31 cellular contexts compared by ENCODE assay signal in the genomic region with DNA sequence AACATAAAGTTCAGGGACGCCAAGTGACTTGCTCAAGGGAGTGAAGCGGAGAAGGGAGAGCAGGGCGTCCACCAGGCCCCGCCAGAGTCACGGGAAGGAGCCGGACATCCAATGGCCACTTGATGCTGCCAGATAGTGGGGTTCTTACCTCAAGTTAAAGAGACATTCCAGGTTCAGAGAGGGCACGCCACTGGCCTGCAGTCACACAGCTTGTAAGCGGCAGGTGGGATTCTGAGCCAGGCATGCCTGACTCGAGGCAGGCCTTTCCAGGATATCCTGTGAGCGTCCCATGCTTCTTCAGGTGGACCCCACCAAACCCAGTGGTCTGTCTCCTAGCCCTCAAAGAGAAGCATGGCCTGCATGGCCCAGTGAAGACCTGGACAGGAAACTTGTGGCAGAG.
"Had no signal": no experiment of that assay in that cellular context is flagged by ENCODE, and none has a peak within 500 bp of the region (broad histone marks: within the 10 kb centered on the region; RNA-seq: fewer than 3 reads in every experiment).

No MANE protein-coding gene starts in this region.

- ATAC-seq: activated CD4-positive, alpha-beta T cell treated with anti-CD3 and anti-CD28 coated beads for 36 hours; activated naive CD8-positive, alpha-beta T cell treated with anti-CD3 and anti-CD28 coated beads, Interleukin-2, amount 50 U/mL, for 24 hours; esophagus mucosa; left colon; naive thymus-derived CD4-positive, alpha-beta T cell; psoas muscle; stimulated activated naive B cell treated with anti-CD40 and anti-IgM and Interleukin-4, amounts not matched to agents 10 μg/mL and 1 μg/mL and 100 μg/mL, for 72 hours; T-cell had no signal

- H3K4me3 ChIP-seq: psoas muscle, smooth muscle cell, stomach, tibial nerve had no signal

- H3K4me1 Mint-ChIP-seq: endodermal cell had no signal

- DNase-seq: activated B cell treated with CpG ODN at 0.5 μM for 24 hours; activated CD4-positive, alpha-beta memory T cell treated with anti-CD3 and anti-CD28 coated beads for 36 hours; activated CD4-positive, alpha-beta T cell treated with anti-CD3 and anti-CD28 coated beads for 36 hours; activated CD8-positive, alpha-beta memory T cell treated with anti-CD3 and anti-CD28 coated beads, Interleukin-2, amount 50 U/mL, for 4 hours; activated gamma-delta T cell; activated naive CD4-positive, alpha-beta T cell treated with anti-CD3 and anti-CD28 coated beads, Interleukin-2, amount 50 U/mL, for 16 hours; activated naive CD8-positive, alpha-beta T cell treated with anti-CD3 and anti-CD28 coated beads, Interleukin-2, amount 50 U/mL, for 24 hours; activated T-cell treated with anti-CD3 and anti-CD28 coated beads, Interleukin-2, amount 50 U/mL, for 1 hour; amygdala; central memory CD4-positive, alpha-beta T cell; endodermal cell; foreskin fibroblast; head of caudate nucleus; hippocampal formation; left colon; mammary epithelial cell; naive thymus-derived CD4-positive, alpha-beta T cell; nucleus accumbens; psoas muscle; stimulated activated CD4-positive, alpha-beta T cell treated with anti-CD3 and anti-CD28 coated beads, Interleukin-1b, Interleukin-23, amount 100 ng/mL, for 48 hours; stimulated activated CD4-positive, alpha-beta T cell treated with anti-CD3 and anti-CD28 coated beads, Interleukin-4, amount 100 ng/mL, for 4 hours; stimulated activated CD8-positive, alpha-beta memory T cell treated with anti-CD3 and anti-CD28 coated beads, Interleukin-4, amount 100 ng/mL, for 48 hours; stimulated activated naive B cell treated with anti-CD40 and anti-IgM and Interleukin-4, amounts not matched to agents 10 μg/mL and 1 μg/mL and 100 μg/mL, for 72 hours; stomach; T-cell had no signal

- H3K4me3 Mint-ChIP-seq: activated CD4-positive, alpha-beta memory T cell treated with anti-CD3 and anti-CD28 coated beads for 36 hours; activated CD4-positive, alpha-beta T cell treated with anti-CD3 and anti-CD28 coated beads for 36 hours; dendritic cell treated with granulocyte-macrophage colony-stimulating factor and Interleukin-4, amounts not matched to agents 40 ng/mL and 50 ng/mL, for 4 days had no signal

- H3K27me3 ChIP-seq: stomach, tibial nerve had no signal

- H3K9me3 ChIP-seq: psoas muscle had no signal

- H3K27ac Mint-ChIP-seq: activated B cell treated with CpG ODN at 0.5 μM for 24 hours; activated CD4-positive, alpha-beta memory T cell treated with anti-CD3 and anti-CD28 coated beads for 36 hours; activated CD4-positive, alpha-beta T cell treated with anti-CD3 and anti-CD28 coated beads for 36 hours; activated naive CD8-positive, alpha-beta T cell treated with anti-CD3 and anti-CD28 coated beads, Interleukin-2, amount 50 U/mL, for 24 hours; activated T-helper 1 cell treated with anti-CD3 and anti-CD28 coated beads, Interleukin-12 subunit alpha, Interleukin-12 subunit beta, Interleukin-2, Interleukin-4 antibody, amounts not matched to agents 30 ng/mL and 10 ng/mL and 1 ng/mL, durations not matched to agents 14 hours and 24 hours and 36 hours; dendritic cell treated with granulocyte-macrophage colony-stimulating factor and Interleukin-4, amounts not matched to agents 40 ng/mL and 50 ng/mL, for 4 days; endodermal cell; stimulated activated naive B cell treated with anti-CD40 and anti-IgM and Interleukin-4, amounts not matched to agents 10 μg/mL and 1 μg/mL and 100 μg/mL, for 72 hours; T-helper 2 cell treated with Interferon-gamma antibody and Interleukin-4, amounts not matched to agents 5 μg/mL and 100 μg/mL, for 36 hours had no signal

- H3K9me3 Mint-ChIP-seq: activated T-helper 1 cell treated with anti-CD3 and anti-CD28 coated beads, Interleukin-12 subunit alpha, Interleukin-12 subunit beta, Interleukin-2, Interleukin-4 antibody, amounts not matched to agents 30 ng/mL and 10 ng/mL and 1 ng/mL, durations not matched to agents 14 hours and 24 hours and 36 hours had no signal

- H3K27me3 Mint-ChIP-seq: activated B cell treated with CpG ODN at 0.5 μM for 24 hours; activated CD4-positive, alpha-beta memory T cell treated with anti-CD3 and anti-CD28 coated beads for 36 hours; activated CD4-positive, alpha-beta T cell treated with anti-CD3 and anti-CD28 coated beads for 36 hours; activated naive CD8-positive, alpha-beta T cell treated with anti-CD3 and anti-CD28 coated beads, Interleukin-2, amount 50 U/mL, for 24 hours; stimulated activated naive B cell treated with anti-CD40 and anti-IgM and Interleukin-4, amounts not matched to agents 10 μg/mL and 1 μg/mL and 100 μg/mL, for 72 hours; T-cell had no signal
